24 cellular contexts compared by ENCODE assay signal in genomic region chr2:239149501-239149900, GRCh38.
A peak's percentile ranks its signal among the peaks of the same experiment; 100 is the strongest.
DNase-seq lines count a peak whose midpoint lies in the region; ATAC-seq and TF ChIP-seq lines count a peak whose summit lies in the region.
"Had no signal": no experiment of that assay in that cellular context is flagged by ENCODE, and none has a peak within 500 bp of the region (broad histone marks: within the 10 kb centered on the region; RNA-seq: fewer than 3 reads in every experiment).

No MANE protein-coding gene starts in this region.

- DNase-seq in left ventricle myocardium inferior (peak; percentile 1), right cardiac atrium (no peak), left colon (peak; percentile 2 to 19), posterior vena cava (ENCODE audit: low spot score) (peak; percentile 46), aorta (peak; percentile 45 to 62), NCI-H345 treated with DMSO at 0.1 percent for 48 hours (lab: John Stamatoyannopoulos, UW; ENCODE audit: unreplicated experiment) (no peak)
- DNase-seq: activated CD4-positive, alpha-beta T cell treated with anti-CD3 and anti-CD28 coated beads for 48 hours; amniotic stem cell; Calu3; colonic mucosa; hypothalamus; NCI-H1436; NCI-H2107; NCI-H524 treated with DMSO at 0.1 percent for 48 hours; nucleus accumbens; stimulated activated CD4-positive, alpha-beta T cell treated with anti-CD3 and anti-CD28 coated beads, Interleukin-4, amount 100 ng/mL, for 1 hour; T-helper 2 cell had no signal

- H3K27me3 ChIP-seq in left ventricle myocardium inferior (ENCODE audit: low read depth) (no peaks in the 10 kb centered on the region), right cardiac atrium (ENCODE audit: control insufficient read depth, insufficient read depth) (no peaks in the 10 kb centered on the region), aorta (ENCODE audit: control insufficient read depth in 1 of 2, insufficient read depth in 2 of 2, low read length in 1 of 2) (no peaks in the 10 kb centered on the region)
- H3K27me3 ChIP-seq: breast epithelium, colonic mucosa, gastroesophageal sphincter had no signal

- H3K9me3 ChIP-seq in left ventricle myocardium inferior (replicated peaks), result no peaks in the 10 kb centered on the region
- no peaks in the 10 kb centered on the region for H3K9me3 ChIP-seq in right cardiac atrium (ENCODE audit: control insufficient read depth, low read length)
- no peaks in the 10 kb centered on the region for H3K9me3 ChIP-seq in aorta (ENCODE audit: control insufficient read depth, low read length)
- H3K9me3 ChIP-seq: breast epithelium, colonic mucosa, gastroesophageal sphincter, thoracic aorta had no signal

- intact Hi-C loops in left ventricle myocardium inferior (cut with micrococcal nuclease) (no loop called here), right cardiac atrium (cut with DNase I) (loop anchor here in 1 of 4 donors (10.0 kb wide), 1 partner anchor 735 kb away; no protein-coding TSS in a partner anchor), left colon (cut with DNase I, micrococcal nuclease) (loop anchor here in 1 of 2 donors (10.0 kb wide), 1 partner anchor 245 kb away; no protein-coding TSS in a partner anchor), posterior vena cava (cut with DNase I) (loop anchor here in 1 of 2 donors (10.0 kb wide), 1 partner anchor 245 kb away; no protein-coding TSS in a partner anchor), aorta (cut with DNase I) (loop anchor here in 1 of 2 donors (10.0 kb wide), 2 partner anchors 145 to 255 kb away; partner anchors contain the start of gene HDAC4)

- TF ChIP-seq CTCF in left ventricle myocardium inferior (IDR thresholded peaks at IDR 0.05; ENCODE audit: borderline replicate concordance), result no peak

- TF ChIP-seq POLR2A in GM18505 (IDR thresholded peaks at IDR 0.05; ENCODE audit: borderline replicate concordance, extremely low read depth, insufficient read depth, insufficient read length), result no peak

- peaks cover 49% of the 10 kb centered on the region for H3K36me3 ChIP-seq in left ventricle myocardium inferior
- H3K36me3 ChIP-seq in aorta (ENCODE audit: control insufficient read depth in 1 of 2, insufficient read depth in 2 of 2, low read length in 1 of 2), result peaks cover 0 to 2% of the 10 kb centered on the region in 2 donors
- H3K36me3 ChIP-seq: breast epithelium, colonic mucosa had no signal

- WGBS in right cardiac atrium, result 97% methylated on average over 17 of the region's 17 CpGs
- 96 to 97% methylated on average over 17 of the region's 17 CpGs for WGBS in aorta, 2 donors

- H3K4me3 ChIP-seq in left ventricle myocardium inferior (no peak overlapping the region), right cardiac atrium (ENCODE audit: low read length) (no peak overlapping the region), aorta (ENCODE audit: low read length in 2 of 2) (no peak overlapping the region)
- H3K4me3 ChIP-seq: breast epithelium, colonic mucosa, gastroesophageal sphincter, SK-N-MC, thoracic aorta had no signal

- no peak for ATAC-seq in right cardiac atrium
- ATAC-seq in left colon, result no peak
- ATAC-seq in aorta (ENCODE audit: low FRiP score), result no peak
- no peak for ATAC-seq in GM18505 (IDR thresholded peaks at IDR 0.05; ENCODE audit: unreplicated experiment)
- ATAC-seq: gastroesophageal sphincter; stimulated activated memory B cell treated with anti-CD40 and anti-IgM and Interleukin-4, amounts not matched to agents 10 μg/mL and 1 μg/mL and 100 μg/mL, for 72 hours had no signal

- no peak overlapping the region for H3K27ac ChIP-seq in left ventricle myocardium inferior (replicated peaks)
- H3K27ac ChIP-seq in right cardiac atrium (ENCODE audit: low read length), result no peak overlapping the region
- no peak overlapping the region for H3K27ac ChIP-seq in aorta (ENCODE audit: low read depth in 1 of 2, low read length in 2 of 2)
- H3K27ac ChIP-seq: colonic mucosa, KMS-11, SK-N-MC had no signal

- H3K4me1 ChIP-seq in left ventricle myocardium inferior (peaks cover 23% of the 10 kb centered on the region), right cardiac atrium (ENCODE audit: control insufficient read depth, insufficient read depth, low read length) (peaks cover 11% of the 10 kb centered on the region), aorta (ENCODE audit: control insufficient read depth in 1 of 2, insufficient read depth in 2 of 2, low read length in 2 of 2) (no peaks in the 10 kb centered on the region)
- H3K4me1 ChIP-seq: breast epithelium, colonic mucosa had no signal

Comparison
In these comparisons a context has a peak if more than half of its experiments do, and no peak if none do; other contexts are left out.
1. DNase-seq: peak in left ventricle myocardium inferior (single experiment), left colon (2 of 2), posterior vena cava (single experiment) and aorta (2 of 2); none in right cardiac atrium (0 of 3) and NCI-H345 treated with DMSO at 0.1 percent for 48 hours (single experiment).